Comparison of ENCODE assay signal across 16 cellular contexts in the genomic region with DNA sequence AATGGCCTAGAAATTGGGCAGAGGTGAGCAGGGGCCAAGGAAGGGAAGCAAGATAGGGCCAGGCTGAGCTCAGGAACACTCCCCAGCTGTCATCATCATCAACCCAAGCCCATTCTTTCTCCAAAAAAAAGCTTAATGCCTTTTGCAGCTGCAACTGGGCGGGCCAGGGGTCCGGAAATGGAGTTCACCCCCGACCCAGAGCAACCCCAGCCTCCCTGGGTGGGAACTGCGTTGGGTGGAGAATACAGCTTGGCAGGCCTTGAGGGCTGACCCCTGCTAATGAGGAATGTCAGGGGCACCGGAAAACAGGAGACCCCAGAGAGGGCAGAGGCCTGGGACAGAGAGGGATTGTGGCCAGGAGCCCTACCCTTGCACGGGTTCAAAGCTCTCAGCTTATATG.
DNase-seq lines count a peak whose midpoint lies in the region; ATAC-seq, FAIRE-seq and TF ChIP-seq lines count a peak whose summit lies in the region.
"Had no signal": no experiment of that assay in that cellular context is flagged by ENCODE, and none has a peak within 500 bp of the region (broad histone marks: within the 10 kb centered on the region; RNA-seq: fewer than 3 reads in every experiment).

No MANE protein-coding gene starts in this region.

- no peaks in the 10 kb centered on the region for H3K9me3 Mint-ChIP-seq in immature natural killer cell
- H3K9me3 Mint-ChIP-seq: CD4-positive, CD25-positive, alpha-beta regulatory T cell had no signal

- H3K27ac ChIP-seq in colonic mucosa (peak overlapping the region; percentile 68), layer of hippocampus (ENCODE audit: low read depth, low read length) (peak overlapping the region; percentile 68), pancreas (peak overlapping the region; percentile 17 to 74 (median 26)), tibial nerve (peak overlapping the region; percentile 51 to 91 (median 74))

- H3K4me1 ChIP-seq in colonic mucosa (no peaks in the 10 kb centered on the region), pancreas (peaks cover 32 to 61% (median 50%) of the 10 kb centered on the region in 3 donors), tibial nerve (peaks cover 0 to 94% (median 66%) of the 10 kb centered on the region in 4 donors)

- H3K9me3 ChIP-seq in colonic mucosa (no peaks in the 10 kb centered on the region), pancreas (no peaks in the 10 kb centered on the region), tibial nerve (no peaks in the 10 kb centered on the region)

- H3K36me3 Mint-ChIP-seq in immature natural killer cell, result no peaks in the 10 kb centered on the region
- H3K36me3 Mint-ChIP-seq: CD4-positive, CD25-positive, alpha-beta regulatory T cell had no signal

- H3K27me3 ChIP-seq in colonic mucosa (no peaks in the 10 kb centered on the region), layer of hippocampus (ENCODE audit: control insufficient read depth, insufficient read depth, low read length) (no peaks in the 10 kb centered on the region), pancreas (no peaks in the 10 kb centered on the region), tibial nerve (no peaks in the 10 kb centered on the region)

- 51 to 58% methylated on average over 6 of the region's 6 CpGs for WGBS in pancreas, 2 donors
- WGBS in tibial nerve, 2 donors, result 13 to 14% methylated on average over 6 of the region's 6 CpGs

- no peak overlapping the region for H3K27ac Mint-ChIP-seq in immature natural killer cell
- H3K27ac Mint-ChIP-seq: CD4-positive, CD25-positive, alpha-beta regulatory T cell had no signal

- no peak for FAIRE-seq in pancreas (lab: Jason Lieb, UNC)
- FAIRE-seq: frontal cortex, K562 had no signal

- DNase-seq in colonic mucosa (no peak), pancreas (peak in 1 of 6 donors; percentile 22), tibial nerve (ENCODE audit: low spot score in 2 of 2) (no peak), DMS79 (lab: John Stamatoyannopoulos, UW) (no peak), D341Med (ENCODE audit: low spot score) (no peak), immature natural killer cell (no peak)
- no peak for DNase-seq in NK-92 treated with Interleukin-12 subunit alpha and Interleukin-12 subunit beta, amount 100 ng/mL, for 24 hours (lab: John Stamatoyannopoulos, UW)
- DNase-seq: activated CD4-positive, alpha-beta T cell treated with anti-CD3 and anti-CD28 coated beads for 48 hours; CD4-positive, CD25-positive, alpha-beta regulatory T cell; NCI-H1105 treated with DMSO at 0.1 percent for 48 hours; NCI-H524 treated with DMSO at 0.1 percent for 48 hours; stimulated activated naive CD4-positive, alpha-beta T cell treated with Interleukin-2 at 50 U/mL for 16 hours; T1000 had no signal

- no peaks in the 10 kb centered on the region for H3K4me1 Mint-ChIP-seq in immature natural killer cell
- H3K4me1 Mint-ChIP-seq: CD4-positive, CD25-positive, alpha-beta regulatory T cell had no signal

- TF ChIP-seq POLR2A in tibial nerve (IDR thresholded peaks at IDR 0.05), result no peak

- ATAC-seq in pancreas, result no peak
- ATAC-seq: K562 had no signal

- H3K9ac ChIP-seq in colonic mucosa (ENCODE audit: low read depth in 2 of 2, low read length in 2 of 2), result peak overlapping the region in 1 of 2 donors; percentile 35

- TF ChIP-seq CTCF in colonic mucosa (IDR thresholded peaks at IDR 0.05) (no peak), pancreas (IDR thresholded peaks at IDR 0.05) (no peak), tibial nerve (IDR thresholded peaks at IDR 0.05) (no peak)

- H3K36me3 ChIP-seq in colonic mucosa (no peaks in the 10 kb centered on the region), pancreas (no peaks in the 10 kb centered on the region), tibial nerve (peaks cover 0 to 3% (median 0%) of the 10 kb centered on the region in 3 donors)

- H3K27me3 Mint-ChIP-seq in immature natural killer cell (ENCODE audit: low read depth in 3 of 3), result peaks cover 7 to 16% (median 15%) of the 10 kb centered on the region in 3 donors

- no peak overlapping the region for H3K4me3 Mint-ChIP-seq in immature natural killer cell
- H3K4me3 Mint-ChIP-seq: CD4-positive, CD25-positive, alpha-beta regulatory T cell had no signal

- H3K4me3 ChIP-seq in colonic mucosa (peak overlapping the region; percentile 3), pancreas (peak overlapping the region in 1 of 4 donors; percentile 7), tibial nerve (peak overlapping the region in 2 of 4 donors; percentile 18 to 65)
- H3K4me3 ChIP-seq: K562 had no signal

- no peak for TF ChIP-seq EP300 in tibial nerve (IDR thresholded peaks at IDR 0.05)

- intact Hi-C loops in colonic mucosa (cut with DNase I) (no loop called here), pancreas (cut with DNase I) (no loop called here)
